ENCODE assay signal across 1 cellular context in genomic region chr1:210262897-210263272, GRCh38.
TF ChIP-seq lines count a peak whose summit lies in the region.

No MANE protein-coding gene starts in this region.

TF ChIP-seq in GM23338, 12 proteins besides CTCF, POLR2A, EP300 and RAD21:
- TF ChIP-seq, protein P1, sequence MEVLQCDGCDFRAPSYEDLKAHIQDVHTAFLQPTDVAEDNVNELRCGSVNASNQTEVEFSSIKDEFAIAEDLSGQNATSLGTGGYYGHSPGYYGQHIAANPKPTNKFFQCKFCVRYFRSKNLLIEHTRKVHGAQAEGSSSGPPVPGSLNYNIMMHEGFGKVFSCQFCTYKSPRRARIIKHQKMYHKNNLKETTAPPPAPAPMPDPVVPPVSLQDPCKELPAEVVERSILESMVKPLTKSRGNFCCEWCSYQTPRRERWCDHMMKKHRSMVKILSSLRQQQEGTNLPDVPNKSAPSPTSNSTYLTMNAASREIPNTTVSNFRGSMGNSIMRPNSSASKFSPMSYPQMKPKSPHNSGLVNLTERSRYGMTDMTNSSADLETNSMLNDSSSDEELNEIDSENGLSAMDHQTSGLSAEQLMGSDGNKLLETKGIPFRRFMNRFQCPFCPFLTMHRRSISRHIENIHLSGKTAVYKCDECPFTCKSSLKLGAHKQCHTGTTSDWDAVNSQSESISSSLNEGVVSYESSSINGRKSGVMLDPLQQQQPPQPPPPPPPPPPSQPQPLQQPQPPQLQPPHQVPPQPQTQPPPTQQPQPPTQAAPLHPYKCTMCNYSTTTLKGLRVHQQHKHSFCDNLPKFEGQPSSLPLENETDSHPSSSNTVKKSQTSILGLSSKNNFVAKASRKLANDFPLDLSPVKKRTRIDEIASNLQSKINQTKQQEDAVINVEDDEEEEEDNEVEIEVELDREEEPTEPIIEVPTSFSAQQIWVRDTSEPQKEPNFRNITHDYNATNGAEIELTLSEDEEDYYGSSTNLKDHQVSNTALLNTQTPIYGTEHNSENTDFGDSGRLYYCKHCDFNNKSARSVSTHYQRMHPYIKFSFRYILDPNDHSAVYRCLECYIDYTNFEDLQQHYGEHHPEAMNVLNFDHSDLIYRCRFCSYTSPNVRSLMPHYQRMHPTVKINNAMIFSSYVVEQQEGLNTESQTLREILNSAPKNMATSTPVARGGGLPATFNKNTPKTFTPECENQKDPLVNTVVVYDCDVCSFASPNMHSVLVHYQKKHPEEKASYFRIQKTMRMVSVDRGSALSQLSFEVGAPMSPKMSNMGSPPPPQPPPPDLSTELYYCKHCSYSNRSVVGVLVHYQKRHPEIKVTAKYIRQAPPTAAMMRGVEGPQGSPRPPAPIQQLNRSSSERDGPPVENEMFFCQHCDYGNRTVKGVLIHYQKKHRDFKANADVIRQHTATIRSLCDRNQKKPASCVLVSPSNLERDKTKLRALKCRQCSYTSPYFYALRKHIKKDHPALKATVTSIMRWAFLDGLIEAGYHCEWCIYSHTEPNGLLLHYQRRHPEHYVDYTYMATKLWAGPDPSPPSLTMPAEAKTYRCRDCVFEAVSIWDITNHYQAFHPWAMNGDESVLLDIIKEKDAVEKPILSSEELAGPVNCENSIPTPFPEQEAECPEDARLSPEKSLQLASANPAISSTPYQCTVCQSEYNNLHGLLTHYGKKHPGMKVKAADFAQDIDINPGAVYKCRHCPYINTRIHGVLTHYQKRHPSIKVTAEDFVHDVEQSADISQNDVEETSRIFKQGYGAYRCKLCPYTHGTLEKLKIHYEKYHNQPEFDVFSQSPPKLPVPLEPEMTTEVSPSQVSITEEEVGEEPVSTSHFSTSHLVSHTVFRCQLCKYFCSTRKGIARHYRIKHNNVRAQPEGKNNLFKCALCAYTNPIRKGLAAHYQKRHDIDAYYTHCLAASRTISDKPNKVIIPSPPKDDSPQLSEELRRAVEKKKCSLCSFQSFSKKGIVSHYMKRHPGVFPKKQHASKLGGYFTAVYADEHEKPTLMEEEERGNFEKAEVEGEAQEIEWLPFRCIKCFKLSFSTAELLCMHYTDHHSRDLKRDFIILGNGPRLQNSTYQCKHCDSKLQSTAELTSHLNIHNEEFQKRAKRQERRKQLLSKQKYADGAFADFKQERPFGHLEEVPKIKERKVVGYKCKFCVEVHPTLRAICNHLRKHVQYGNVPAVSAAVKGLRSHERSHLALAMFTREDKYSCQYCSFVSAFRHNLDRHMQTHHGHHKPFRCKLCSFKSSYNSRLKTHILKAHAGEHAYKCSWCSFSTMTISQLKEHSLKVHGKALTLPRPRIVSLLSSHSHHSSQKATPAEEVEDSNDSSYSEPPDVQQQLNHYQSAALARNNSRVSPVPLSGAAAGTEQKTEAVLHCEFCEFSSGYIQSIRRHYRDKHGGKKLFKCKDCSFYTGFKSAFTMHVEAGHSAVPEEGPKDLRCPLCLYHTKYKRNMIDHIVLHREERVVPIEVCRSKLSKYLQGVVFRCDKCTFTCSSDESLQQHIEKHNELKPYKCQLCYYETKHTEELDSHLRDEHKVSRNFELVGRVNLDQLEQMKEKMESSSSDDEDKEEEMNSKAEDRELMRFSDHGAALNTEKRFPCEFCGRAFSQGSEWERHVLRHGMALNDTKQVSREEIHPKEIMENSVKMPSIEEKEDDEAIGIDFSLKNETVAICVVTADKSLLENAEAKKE (CRISPR knock-in tag; IDR thresholded peaks at IDR 0.05): no peak
- TF ChIP-seq EZH2 (IDR thresholded peaks at IDR 0.05; ENCODE audit: low read depth, unreplicated experiment) (no peak), CREB1 (CRISPR knock-in tag; IDR thresholded peaks at IDR 0.05; ENCODE audit: low read depth) (no peak), ZNF331 (CRISPR knock-in tag; IDR thresholded peaks at IDR 0.05; ENCODE audit: low read depth) (no peak), ZNF114 (CRISPR knock-in tag; IDR thresholded peaks at IDR 0.05) (no peak), STAT1 (IDR thresholded peaks at IDR 0.05; ENCODE audit: unreplicated experiment) (no peak), EZH2phosphoT487 (IDR thresholded peaks at IDR 0.05; ENCODE audit: unreplicated experiment) (no peak), NANOG (IDR thresholded peaks at IDR 0.05; ENCODE audit: borderline replicate concordance) (no peak), JUNB (IDR thresholded peaks at IDR 0.05; ENCODE audit: unreplicated experiment) (no peak), POLR2AphosphoS5 (IDR thresholded peaks at IDR 0.05; ENCODE audit: low read depth) (no peak)
- TF ChIP-seq, protein P2, sequence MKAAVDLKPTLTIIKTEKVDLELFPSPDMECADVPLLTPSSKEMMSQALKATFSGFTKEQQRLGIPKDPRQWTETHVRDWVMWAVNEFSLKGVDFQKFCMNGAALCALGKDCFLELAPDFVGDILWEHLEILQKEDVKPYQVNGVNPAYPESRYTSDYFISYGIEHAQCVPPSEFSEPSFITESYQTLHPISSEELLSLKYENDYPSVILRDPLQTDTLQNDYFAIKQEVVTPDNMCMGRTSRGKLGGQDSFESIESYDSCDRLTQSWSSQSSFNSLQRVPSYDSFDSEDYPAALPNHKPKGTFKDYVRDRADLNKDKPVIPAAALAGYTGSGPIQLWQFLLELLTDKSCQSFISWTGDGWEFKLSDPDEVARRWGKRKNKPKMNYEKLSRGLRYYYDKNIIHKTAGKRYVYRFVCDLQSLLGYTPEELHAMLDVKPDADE (IDR thresholded peaks at IDR 0.05): no peak
- TF ChIP-seq, protein P3, sequence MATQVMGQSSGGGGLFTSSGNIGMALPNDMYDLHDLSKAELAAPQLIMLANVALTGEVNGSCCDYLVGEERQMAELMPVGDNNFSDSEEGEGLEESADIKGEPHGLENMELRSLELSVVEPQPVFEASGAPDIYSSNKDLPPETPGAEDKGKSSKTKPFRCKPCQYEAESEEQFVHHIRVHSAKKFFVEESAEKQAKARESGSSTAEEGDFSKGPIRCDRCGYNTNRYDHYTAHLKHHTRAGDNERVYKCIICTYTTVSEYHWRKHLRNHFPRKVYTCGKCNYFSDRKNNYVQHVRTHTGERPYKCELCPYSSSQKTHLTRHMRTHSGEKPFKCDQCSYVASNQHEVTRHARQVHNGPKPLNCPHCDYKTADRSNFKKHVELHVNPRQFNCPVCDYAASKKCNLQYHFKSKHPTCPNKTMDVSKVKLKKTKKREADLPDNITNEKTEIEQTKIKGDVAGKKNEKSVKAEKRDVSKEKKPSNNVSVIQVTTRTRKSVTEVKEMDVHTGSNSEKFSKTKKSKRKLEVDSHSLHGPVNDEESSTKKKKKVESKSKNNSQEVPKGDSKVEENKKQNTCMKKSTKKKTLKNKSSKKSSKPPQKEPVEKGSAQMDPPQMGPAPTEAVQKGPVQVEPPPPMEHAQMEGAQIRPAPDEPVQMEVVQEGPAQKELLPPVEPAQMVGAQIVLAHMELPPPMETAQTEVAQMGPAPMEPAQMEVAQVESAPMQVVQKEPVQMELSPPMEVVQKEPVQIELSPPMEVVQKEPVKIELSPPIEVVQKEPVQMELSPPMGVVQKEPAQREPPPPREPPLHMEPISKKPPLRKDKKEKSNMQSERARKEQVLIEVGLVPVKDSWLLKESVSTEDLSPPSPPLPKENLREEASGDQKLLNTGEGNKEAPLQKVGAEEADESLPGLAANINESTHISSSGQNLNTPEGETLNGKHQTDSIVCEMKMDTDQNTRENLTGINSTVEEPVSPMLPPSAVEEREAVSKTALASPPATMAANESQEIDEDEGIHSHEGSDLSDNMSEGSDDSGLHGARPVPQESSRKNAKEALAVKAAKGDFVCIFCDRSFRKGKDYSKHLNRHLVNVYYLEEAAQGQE (IDR thresholded peaks at IDR 0.05; ENCODE audit: unreplicated experiment): no peak
TF ChIP-seq in GM23338: peak in this region for 0.
